Comparison of ENCODE assay signal across 8 cellular contexts in genomic region chr10:89283988-89284475, GRCh38. TPM values are rescaled to one million over a fixed set of nuclear protein-coding genes. Genes with fewer than 3 reads are reported as not detected.
DNase-seq lines count a peak whose midpoint lies in the region; ATAC-seq and TF ChIP-seq lines count a peak whose summit lies in the region.

No MANE protein-coding gene starts in this region.

- H3K27ac ChIP-seq in heart left ventricle, result peak overlapping the region; percentile 65 to 90 (median 82)

- no peaks in the 10 kb centered on the region for H3K36me3 ChIP-seq in heart left ventricle

- TF ChIP-seq POLR2A in heart left ventricle (IDR thresholded peaks at IDR 0.05), result no peak

- CTCF ChIA-PET in activated CD4-positive, alpha-beta memory T cell treated with anti-CD3 and anti-CD28 coated beads for 36 hours (lab: Charles Lee), result interaction anchor here (0.6 kb wide), 1 partner anchor 108 kb away, joined by 3 read pairs; the partner anchor contains the start of gene IFIT1

- no peak overlapping the region for H3K4me3 Mint-ChIP-seq in activated CD4-positive, alpha-beta memory T cell treated with anti-CD3 and anti-CD28 coated beads for 36 hours

- H3K27ac Mint-ChIP-seq in activated CD4-positive, alpha-beta memory T cell treated with anti-CD3 and anti-CD28 coated beads for 36 hours, result no peak overlapping the region

- WGBS in heart left ventricle, 4 donors, result 3 to 15% (median 6%) methylated on average over 4 of the region's 4 CpGs

- H3K27me3 ChIP-seq in heart left ventricle, result no peaks in the 10 kb centered on the region

- H3K36me3 Mint-ChIP-seq in activated CD4-positive, alpha-beta memory T cell treated with anti-CD3 and anti-CD28 coated beads for 36 hours, result no peaks in the 10 kb centered on the region

- H3K9me3 ChIP-seq in heart left ventricle, result no peaks in the 10 kb centered on the region

- intact Hi-C loops in heart left ventricle (cut with DNase I), result loop anchor here in 1 of 10 donors (5.0 kb wide), 1 partner anchor 43 kb away; the partner anchor contains the start of gene IFIT3
- intact Hi-C loops in activated CD4-positive, alpha-beta memory T cell treated with anti-CD3 and anti-CD28 coated beads for 36 hours (cut with micrococcal nuclease), result no loop called here

- H3K9me3 Mint-ChIP-seq in activated CD4-positive, alpha-beta memory T cell treated with anti-CD3 and anti-CD28 coated beads for 36 hours, result no peaks in the 10 kb centered on the region

- ATAC-seq in SK-N-SH treated with all-trans-retinoic acid at 6 μM for 48 hours, result peak; percentile 81
- peak; percentile 87 to 95 (median 94) for ATAC-seq in heart left ventricle
- no peak for ATAC-seq in HG02759 (IDR thresholded peaks at IDR 0.05; ENCODE audit: unreplicated experiment)

- peaks cover 1% of the 10 kb centered on the region for H3K27me3 Mint-ChIP-seq in activated CD4-positive, alpha-beta memory T cell treated with anti-CD3 and anti-CD28 coated beads for 36 hours

- POLR2A ChIA-PET in activated CD4-positive, alpha-beta memory T cell treated with anti-CD3 and anti-CD28 coated beads for 36 hours (lab: Charles Lee), result no interaction called here

- DNase-seq in GM03348 (ENCODE audit: low spot score) (peak; percentile 80), heart left ventricle (peak; percentile 59 to 74 (median 65)), retinal pigment epithelial cell (ENCODE audit: low read depth) (peak; percentile 44), mesenteric fat pad (ENCODE audit: low spot score) (no peak)
- no peak for DNase-seq in activated CD4-positive, alpha-beta memory T cell treated with anti-CD3 and anti-CD28 coated beads for 36 hours
- DNase-seq in activated T-cell treated with anti-CD3 and anti-CD28 coated beads, Interleukin-2, amount 50 U/mL, for 1 hour, result no peak

- H3K4me1 Mint-ChIP-seq in activated CD4-positive, alpha-beta memory T cell treated with anti-CD3 and anti-CD28 coated beads for 36 hours (ENCODE audit: low read depth), result no peaks in the 10 kb centered on the region

- TF ChIP-seq CTCF in heart left ventricle (IDR thresholded peaks at IDR 0.05) (no peak), retinal pigment epithelial cell (conservative IDR thresholded peaks at IDR 0.05; ENCODE audit: low read depth, low read length) (no peak)

- H3K4me3 ChIP-seq in heart left ventricle (peak overlapping the region in 9 of 12 donors; percentile 23 to 52 (median 36)), retinal pigment epithelial cell (ENCODE audit: low read length) (peak overlapping the region; percentile 27)

- peaks cover 0 to 41% (median 27%) of the 10 kb centered on the region in 12 donors for H3K4me1 ChIP-seq in heart left ventricle

TF ChIP-seq in SK-N-SH treated with all-trans-retinoic acid at 6 μM for 48 hours, 23 proteins besides CTCF, POLR2A, EP300 and RAD21:
- TF ChIP-seq CREB5 (CRISPR knock-in tag; IDR thresholded peaks at IDR 0.05; ENCODE audit: low read depth) (peak; percentile 12; the same call in 1 of the 2 replicates), ARNTL (CRISPR knock-in tag; IDR thresholded peaks at IDR 0.05; ENCODE audit: borderline replicate concordance, low read depth) (no peak), TCF4 (CRISPR knock-in tag; IDR thresholded peaks at IDR 0.05; ENCODE audit: borderline replicate concordance) (peak; percentile 76), ZFP3 (CRISPR knock-in tag; IDR thresholded peaks at IDR 0.05) (no peak), ISL1 (CRISPR knock-in tag; IDR thresholded peaks at IDR 0.05) (peak; percentile 22; the same call in 1 of the 2 replicates), PPARA (CRISPR knock-in tag; IDR thresholded peaks at IDR 0.05; ENCODE audit: borderline replicate concordance) (no peak), ZNF8 (CRISPR knock-in tag; IDR thresholded peaks at IDR 0.05) (0 out of 2 replicates have a peak, but pooled peaks have one; percentile 4), ZFP30 (CRISPR knock-in tag; IDR thresholded peaks at IDR 0.05) (no peak)
- TF ChIP-seq, protein P1, sequence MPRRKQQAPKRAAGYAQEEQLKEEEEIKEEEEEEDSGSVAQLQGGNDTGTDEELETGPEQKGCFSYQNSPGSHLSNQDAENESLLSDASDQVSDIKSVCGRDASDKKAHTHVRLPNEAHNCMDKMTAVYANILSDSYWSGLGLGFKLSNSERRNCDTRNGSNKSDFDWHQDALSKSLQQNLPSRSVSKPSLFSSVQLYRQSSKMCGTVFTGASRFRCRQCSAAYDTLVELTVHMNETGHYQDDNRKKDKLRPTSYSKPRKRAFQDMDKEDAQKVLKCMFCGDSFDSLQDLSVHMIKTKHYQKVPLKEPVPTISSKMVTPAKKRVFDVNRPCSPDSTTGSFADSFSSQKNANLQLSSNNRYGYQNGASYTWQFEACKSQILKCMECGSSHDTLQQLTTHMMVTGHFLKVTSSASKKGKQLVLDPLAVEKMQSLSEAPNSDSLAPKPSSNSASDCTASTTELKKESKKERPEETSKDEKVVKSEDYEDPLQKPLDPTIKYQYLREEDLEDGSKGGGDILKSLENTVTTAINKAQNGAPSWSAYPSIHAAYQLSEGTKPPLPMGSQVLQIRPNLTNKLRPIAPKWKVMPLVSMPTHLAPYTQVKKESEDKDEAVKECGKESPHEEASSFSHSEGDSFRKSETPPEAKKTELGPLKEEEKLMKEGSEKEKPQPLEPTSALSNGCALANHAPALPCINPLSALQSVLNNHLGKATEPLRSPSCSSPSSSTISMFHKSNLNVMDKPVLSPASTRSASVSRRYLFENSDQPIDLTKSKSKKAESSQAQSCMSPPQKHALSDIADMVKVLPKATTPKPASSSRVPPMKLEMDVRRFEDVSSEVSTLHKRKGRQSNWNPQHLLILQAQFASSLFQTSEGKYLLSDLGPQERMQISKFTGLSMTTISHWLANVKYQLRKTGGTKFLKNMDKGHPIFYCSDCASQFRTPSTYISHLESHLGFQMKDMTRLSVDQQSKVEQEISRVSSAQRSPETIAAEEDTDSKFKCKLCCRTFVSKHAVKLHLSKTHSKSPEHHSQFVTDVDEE (CRISPR knock-in tag; IDR thresholded peaks at IDR 0.05), result no peak

RNA-seq across cellular contexts. Expression of gene IFIT2, which starts 17.8 kb away (rescaled TPM):
- total RNA-seq in heart left ventricle (10 to 100 TPM in 3 of 9 donors, 1 to 10 TPM in 6; 2.3 to 30.2 (median 5.3) TPM), mesenteric fat pad (3.8 TPM)
- polyA plus RNA-seq in heart left ventricle, result 1 to 10 TPM; 2.1 to 2.8 TPM
- total RNA-seq in activated CD4-positive, alpha-beta memory T cell treated with anti-CD3 and anti-CD28 coated beads for 36 hours, result 10 to 100 TPM; 26.6 to 27.7 TPM

RNA-seq across cellular contexts. Expression of gene LIPA, which starts 32.5 kb away (rescaled TPM):
- total RNA-seq in heart left ventricle (100 to 1,000 TPM in 1 of 9 donors, 10 to 100 TPM in 8; 13.6 to 127 (median 18.8) TPM), mesenteric fat pad (210 TPM)
- polyA plus RNA-seq in heart left ventricle, result 10 to 100 TPM in 1 of 2 donors, 1 to 10 TPM in 1; 4.8 to 22.1 TPM
- 10 to 100 TPM; 22.7 to 23.8 TPM for total RNA-seq in activated CD4-positive, alpha-beta memory T cell treated with anti-CD3 and anti-CD28 coated beads for 36 hours

RNA-seq across cellular contexts. Expression of gene IFIT3, which starts 43.8 kb away (rescaled TPM):
- total RNA-seq in heart left ventricle (100 to 1,000 TPM in 1 of 9 donors, 10 to 100 TPM in 4, 1 to 10 TPM in 4; 4.4 to 107 (median 12.1) TPM), mesenteric fat pad (24.2 TPM)
- 1 to 10 TPM; 4.6 to 5.0 TPM for polyA plus RNA-seq in heart left ventricle
- total RNA-seq in activated CD4-positive, alpha-beta memory T cell treated with anti-CD3 and anti-CD28 coated beads for 36 hours, result 10 to 100 TPM; 14.7 to 15.2 TPM

Comparison
In these comparisons a context has a peak if more than half of its experiments do, and no peak if none do; other contexts are left out.
1. DNase-seq: peak in GM03348 (single experiment), heart left ventricle (5 of 5) and retinal pigment epithelial cell (single experiment); none in activated CD4-positive, alpha-beta memory T cell treated with anti-CD3 and anti-CD28 coated beads for 36 hours (single experiment), mesenteric fat pad (single experiment) and activated T-cell treated with anti-CD3 and anti-CD28 coated beads, Interleukin-2, amount 50 U/mL, for 1 hour (single experiment).